ENCODE assay signal across 13 cellular contexts in the genomic region with DNA sequence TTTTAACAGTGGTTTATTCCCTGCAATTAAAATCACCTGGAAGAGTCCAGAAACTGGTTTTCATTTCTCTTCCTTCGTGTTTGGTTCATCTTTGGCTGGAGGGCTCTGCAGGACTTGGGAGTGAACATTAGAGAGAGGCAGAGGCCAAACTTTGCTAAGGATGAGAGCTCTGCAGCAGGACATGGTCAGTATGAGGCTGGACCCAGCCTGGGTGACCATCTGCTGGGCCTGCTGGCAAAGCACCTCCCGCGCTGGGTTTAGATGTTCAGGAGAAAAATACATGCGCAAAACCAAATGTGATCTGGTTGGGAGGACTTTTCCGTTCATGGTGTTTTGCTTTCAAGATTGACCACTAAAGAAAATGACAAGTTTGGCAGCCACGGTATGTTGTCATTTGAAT.
DNase-seq lines count a peak whose midpoint lies in the region; ATAC-seq and TF ChIP-seq lines count a peak whose summit lies in the region.
"Had no signal": no experiment of that assay in that cellular context is flagged by ENCODE, and none has a peak within 500 bp of the region (broad histone marks: within the 10 kb centered on the region; RNA-seq: fewer than 3 reads in every experiment).

No MANE protein-coding gene starts in this region.

- TF ChIP-seq CTCF in VCaP (conservative IDR thresholded peaks at IDR 0.05) = no peak
- no peak for TF ChIP-seq CTCF in GM10266 (IDR thresholded peaks at IDR 0.05; ENCODE audit: control insufficient read depth, insufficient read depth, low read depth, missing control alignments)

- DNase-seq in caudate nucleus (lab: John Stamatoyannopoulos, UW) (peak in 2 of 61 donors; percentile 10 to 89), NCI-H1694 (lab: John Stamatoyannopoulos, UW) (no peak), GM10266 (ENCODE audit: extremely low spot score) (no peak)
- DNase-seq: BE2C; CD4-positive, alpha-beta memory T cell; DMS79; H7 had no signal

- H3K27ac ChIP-seq in VCaP = peak overlapping the region; percentile 82
- peak overlapping the region; percentile 3 for H3K27ac ChIP-seq in caudate nucleus (ENCODE audit: low read depth, low read length)
- H3K27ac ChIP-seq in layer of hippocampus (ENCODE audit: low read depth, low read length) = peak overlapping the region; percentile 33
- H3K27ac ChIP-seq: C4-2B had no signal

- ATAC-seq in HG02884 (IDR thresholded peaks at IDR 0.05; ENCODE audit: unreplicated experiment) (no peak), HG02588 (IDR thresholded peaks at IDR 0.05; ENCODE audit: unreplicated experiment) (no peak)
- ATAC-seq: GM23338 had no signal

- H3K27me3 ChIP-seq in layer of hippocampus (ENCODE audit: control insufficient read depth, insufficient read depth, low read length) = no peaks in the 10 kb centered on the region
- H3K27me3 ChIP-seq: BE2C had no signal

Comparison
In these comparisons a context has a peak if more than half of its experiments do, and no peak if none do; other contexts are left out.
1. H3K27ac ChIP-seq: peak in every context shown above with its lines; median percentile 82 in VCaP; 33 in layer of hippocampus; 3 in caudate nucleus.